ENCODE assay signal across 10 cellular contexts in the genomic region with DNA sequence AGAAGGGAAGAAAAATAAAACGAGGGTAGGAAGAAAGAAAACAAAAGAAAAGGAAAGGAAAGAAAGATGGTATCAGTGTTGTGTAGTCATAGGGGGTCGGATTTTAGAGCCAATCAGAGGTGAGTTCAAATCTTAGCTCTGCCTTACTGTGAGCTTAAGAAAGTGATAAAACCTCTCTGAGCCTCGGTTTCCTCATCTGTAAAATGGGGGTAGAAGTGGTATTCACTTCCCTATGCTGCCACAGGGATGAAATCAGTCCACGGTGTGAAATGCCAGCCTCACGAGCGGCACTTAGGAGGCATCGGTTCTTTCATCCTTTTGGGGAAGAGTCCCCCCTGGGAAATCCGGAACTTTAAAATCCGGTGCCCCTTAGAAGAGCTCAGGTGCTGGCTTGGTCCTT. TPM values are rescaled to one million over a fixed set of nuclear protein-coding genes. Genes with fewer than 3 reads are reported as not detected.
"Had no signal": no experiment of that assay in that cellular context is flagged by ENCODE, and none has a peak within 500 bp of the region (broad histone marks: within the 10 kb centered on the region; RNA-seq: fewer than 3 reads in every experiment).

No MANE protein-coding gene starts in this region.

- ATAC-seq: HCT116 had no signal

- H3K9me3 ChIP-seq: HAP-1 had no signal

- H3K27ac ChIP-seq: GM23248 had no signal

- H3K4me1 ChIP-seq: HAP-1 had no signal

- H3K4me3 ChIP-seq: GM23248, HAP-1 had no signal

- H3K36me3 ChIP-seq: HAP-1 had no signal

- H2AFZ ChIP-seq: GM23248 had no signal

- DNase-seq: GM23248, GOT3, H7, HFFc6, IMR-90, KBM-7 had no signal

- H3K9ac ChIP-seq: GM23248 had no signal

RNA-seq across cellular contexts. Expression of a gene that starts 6.1 kb away (rescaled TPM):
- total RNA-seq: GM23248, H4, H7, HFFc6, HT-29, IMR-90 had no signal
- polyA plus RNA-seq: GM23248, IMR-90 had no signal

RNA-seq across cellular contexts. Expression of a gene that starts 42.8 kb away (rescaled TPM):
- total RNA-seq: GM23248, H4, H7, HFFc6, HT-29, IMR-90 had no signal
- polyA plus RNA-seq: GM23248, IMR-90 had no signal
